ENCODE assay signal across 19 cellular contexts in genomic region chr2:96353606-96354095, GRCh38. TPM values are rescaled to one million over a fixed set of nuclear protein-coding genes. Genes with fewer than 3 reads are reported as not detected.
DNase-seq lines count a peak whose midpoint lies in the region; ATAC-seq and TF ChIP-seq lines count a peak whose summit lies in the region.
"Had no signal": no experiment of that assay in that cellular context is flagged by ENCODE, and none has a peak within 500 bp of the region (broad histone marks: within the 10 kb centered on the region; RNA-seq: fewer than 3 reads in every experiment).

No MANE protein-coding gene starts in this region.

- no peaks in the 10 kb centered on the region for H3K27me3 ChIP-seq in ACC112 (ENCODE audit: insufficient read depth, low read length)
- no peaks in the 10 kb centered on the region for H3K27me3 ChIP-seq in adipocyte (replicated peaks; ENCODE audit: control insufficient read depth, insufficient read depth, low read length)
- no peaks in the 10 kb centered on the region for H3K27me3 ChIP-seq in colonic mucosa
- H3K27me3 ChIP-seq: neural progenitor cell had no signal

- no peak for TF ChIP-seq CTCF in nephron (IDR thresholded peaks at IDR 0.05; ENCODE audit: unreplicated experiment in 3 of 3)
- TF ChIP-seq CTCF in colonic mucosa (IDR thresholded peaks at IDR 0.05): no peak
- no peak for TF ChIP-seq CTCF in type B pancreatic cell (conservative IDR thresholded peaks at IDR 0.05)

- peak overlapping the region in 2 of 3 experiments; percentile 47 to 89 for H3K27ac Mint-ChIP-seq in nephron
- H3K27ac Mint-ChIP-seq in type B pancreatic cell: no peak overlapping the region
- H3K27ac Mint-ChIP-seq: activated naive CD8-positive, alpha-beta T cell treated with anti-CD3 and anti-CD28 coated beads, Interleukin-2, amount 10 ng/mL, durations not matched to agents 7 days and 5 days; neural progenitor cell had no signal

- H3K4me1 Mint-ChIP-seq in nephron (peaks cover 22% of the 10 kb centered on the region), type B pancreatic cell (ENCODE audit: unreplicated experiment) (no peaks in the 10 kb centered on the region)
- H3K4me1 Mint-ChIP-seq: activated naive CD8-positive, alpha-beta T cell treated with anti-CD3 and anti-CD28 coated beads, Interleukin-2, amount 10 ng/mL, durations not matched to agents 7 days and 5 days; neural progenitor cell had no signal

- intact Hi-C loops in colonic mucosa (cut with DNase I): no loop called here

- H3K27ac ChIP-seq in ACC112 (ENCODE audit: low read depth, low read length) (peak overlapping the region; percentile 62), colonic mucosa (no peak overlapping the region)
- H3K27ac ChIP-seq: A549, neural progenitor cell had no signal

- H3K36me3 Mint-ChIP-seq in nephron (ENCODE audit: low read depth) (peaks cover 19% of the 10 kb centered on the region), type B pancreatic cell (peaks cover 12% of the 10 kb centered on the region)

- H3K36me3 ChIP-seq in ACC112 (ENCODE audit: insufficient read depth, low read length) (peaks cover 4% of the 10 kb centered on the region; the same call in 1 of the 2 replicates), adipocyte (ENCODE audit: control insufficient read depth, insufficient read depth, low read length, severe bottlenecking) (no peaks in the 10 kb centered on the region), colonic mucosa (no peaks in the 10 kb centered on the region)

- H3K9me3 ChIP-seq in adipocyte (ENCODE audit: control insufficient read depth, low read length) (no peaks in the 10 kb centered on the region), colonic mucosa (no peaks in the 10 kb centered on the region)
- H3K9me3 ChIP-seq: A549 had no signal

- no peaks in the 10 kb centered on the region for H3K79me2 ChIP-seq in ACC112 (ENCODE audit: control insufficient read depth, insufficient read depth, low read length, unreplicated experiment)

- no peak overlapping the region for H3K4me3 Mint-ChIP-seq in nephron
- H3K4me3 Mint-ChIP-seq in type B pancreatic cell: no peak overlapping the region
- H3K4me3 Mint-ChIP-seq: activated naive CD8-positive, alpha-beta T cell treated with anti-CD3 and anti-CD28 coated beads, Interleukin-2, amount 10 ng/mL, durations not matched to agents 7 days and 5 days; neural progenitor cell had no signal

- H3K4me3 ChIP-seq in ACC112 (ENCODE audit: low read depth, low read length) (no peak overlapping the region), adipocyte (ENCODE audit: low read length) (peak overlapping the region; percentile 34), colonic mucosa (no peak overlapping the region)
- H3K4me3 ChIP-seq: A549, neural progenitor cell had no signal

- H3K4me1 ChIP-seq in ACC112 (ENCODE audit: control insufficient read depth, insufficient read depth, low read length, unreplicated experiment) (peaks cover 10% of the 10 kb centered on the region), adipocyte (ENCODE audit: control insufficient read depth, insufficient read depth, low read length) (peaks cover 21% of the 10 kb centered on the region), colonic mucosa (no peaks in the 10 kb centered on the region)
- H3K4me1 ChIP-seq: A549, neural progenitor cell had no signal

- DNase-seq in adipocyte (ENCODE audit: low read depth) (peak; percentile 73), fibroblast of peridontal ligament (ENCODE audit: extremely low read depth) (peak; percentile 91), colonic mucosa (no peak), type B pancreatic cell (ENCODE audit: extremely low spot score, unreplicated experiment) (no peak)
- no peak for DNase-seq in activated CD4-positive, CD25-positive, alpha-beta regulatory T cell treated with anti-CD3 and anti-CD28 coated beads, Interleukin-2, amount 50 U/mL, for 72 hours
- DNase-seq: activated CD8-positive, alpha-beta memory T cell treated with anti-CD3 and anti-CD28 coated beads, Interleukin-2, amount 50 U/mL, for 48 hours; activated naive CD8-positive, alpha-beta T cell treated with anti-CD3 and anti-CD28 coated beads, Interleukin-2, amount 10 ng/mL, durations not matched to agents 7 days and 5 days; glutamatergic neuron; NCI-H1436; NCI-H446 treated with DMSO at 0.1 percent for 48 hours; OCI-M1; stimulated activated CD4-positive, alpha-beta T cell treated with anti-CD3 and anti-CD28 coated beads, Interleukin-12 subunit alpha, Interleukin-12 subunit beta, amount 100 ng/mL, for 4 hours; T-helper 1 cell had no signal

- H3K9ac ChIP-seq in adipocyte (ENCODE audit: low read length) (peak overlapping the region; percentile 57), colonic mucosa (ENCODE audit: low read depth in 2 of 2, low read length in 2 of 2) (no peak overlapping the region)
- H3K9ac ChIP-seq: neural progenitor cell had no signal

- no peak for ATAC-seq in GM18870 (IDR thresholded peaks at IDR 0.05; ENCODE audit: unreplicated experiment)
- ATAC-seq: A549; activated CD4-positive, CD25-positive, alpha-beta regulatory T cell treated with anti-CD3 and anti-CD28 coated beads, Interleukin-2, amount 50 U/mL, for 24 hours had no signal

- H3K9me3 Mint-ChIP-seq in nephron (no peaks in the 10 kb centered on the region), type B pancreatic cell (no peaks in the 10 kb centered on the region)
- H3K9me3 Mint-ChIP-seq: activated naive CD8-positive, alpha-beta T cell treated with anti-CD3 and anti-CD28 coated beads, Interleukin-2, amount 10 ng/mL, durations not matched to agents 7 days and 5 days; neural progenitor cell had no signal

- H2AFZ ChIP-seq in ACC112 (ENCODE audit: low read length, unreplicated experiment): no peak overlapping the region
- H2AFZ ChIP-seq: neural progenitor cell had no signal

- H3K27me3 Mint-ChIP-seq in nephron (ENCODE audit: low read depth): no peaks in the 10 kb centered on the region
- H3K27me3 Mint-ChIP-seq in type B pancreatic cell: no peaks in the 10 kb centered on the region
- H3K27me3 Mint-ChIP-seq: activated naive CD8-positive, alpha-beta T cell treated with anti-CD3 and anti-CD28 coated beads, Interleukin-2, amount 10 ng/mL, durations not matched to agents 7 days and 5 days had no signal

RNA-seq across cellular contexts. Expression of gene NCAPH, which starts 18.1 kb away (rescaled TPM):
- total RNA-seq in colonic mucosa: 10 to 100 TPM in 1 of 2 donors, 1 to 10 TPM in 1; 9.1 to 40.2 TPM
- 13.6 and 34.9 TPM in 2 replicates for total RNA-seq in type B pancreatic cell (ENCODE audit: low replicate concordance)

RNA-seq across cellular contexts. Expression of gene ITPRIPL1, which starts 28.5 kb away (rescaled TPM):
- under 1 TPM; 0.44 to 0.80 TPM for total RNA-seq in colonic mucosa
- 3.5 and 11.6 TPM in 2 replicates for total RNA-seq in type B pancreatic cell (ENCODE audit: low replicate concordance)

RNA-seq across cellular contexts. Expression of gene SNRNP200, which starts 48.3 kb away (rescaled TPM):
- total RNA-seq in colonic mucosa: 100 to 1,000 TPM in 1 of 2 donors, 10 to 100 TPM in 1; 90.4 to 127 TPM
- 136 and 184 TPM in 2 replicates for total RNA-seq in type B pancreatic cell (ENCODE audit: low replicate concordance)

Comparison
In these comparisons a context has a peak if more than half of its experiments do, and no peak if none do; other contexts are left out.
1. DNase-seq: peak in adipocyte (single experiment) and fibroblast of peridontal ligament (single experiment); none in activated CD4-positive, CD25-positive, alpha-beta regulatory T cell treated with anti-CD3 and anti-CD28 coated beads, Interleukin-2, amount 50 U/mL, for 72 hours (single experiment), colonic mucosa (single experiment) and type B pancreatic cell (single experiment).